1 cellular context compared by ENCODE assay signal in the genomic region with DNA sequence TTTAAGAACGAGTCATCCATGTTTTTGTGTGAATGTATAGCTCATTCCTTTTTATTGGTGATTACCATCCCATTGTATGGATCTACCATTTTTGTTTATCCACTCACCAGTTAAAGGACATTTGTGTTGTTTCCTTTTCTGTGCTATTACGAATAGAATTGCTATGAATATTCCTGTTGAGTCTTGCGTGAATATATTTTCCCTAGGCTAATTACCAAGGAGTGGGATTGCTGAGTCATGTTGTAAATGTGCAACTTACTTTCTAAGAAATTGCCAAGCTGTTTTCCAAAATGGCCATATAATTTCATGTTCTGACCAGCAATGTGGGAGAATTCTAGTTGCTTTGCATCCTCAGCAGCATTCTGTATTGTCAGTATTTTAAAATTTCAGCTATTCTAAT.
TF ChIP-seq lines count a peak whose summit lies in the region.

No MANE protein-coding gene starts in this region.

TF ChIP-seq in IMR-90, 13 proteins besides CTCF, POLR2A, EP300 and RAD21 (continued from another document):
- TF ChIP-seq CEBPB (IDR thresholded peaks at IDR 0.05; ENCODE audit: low read depth, low read length), result no peak
